Comparison of ENCODE assay signal across 9 cellular contexts in the genomic region with DNA sequence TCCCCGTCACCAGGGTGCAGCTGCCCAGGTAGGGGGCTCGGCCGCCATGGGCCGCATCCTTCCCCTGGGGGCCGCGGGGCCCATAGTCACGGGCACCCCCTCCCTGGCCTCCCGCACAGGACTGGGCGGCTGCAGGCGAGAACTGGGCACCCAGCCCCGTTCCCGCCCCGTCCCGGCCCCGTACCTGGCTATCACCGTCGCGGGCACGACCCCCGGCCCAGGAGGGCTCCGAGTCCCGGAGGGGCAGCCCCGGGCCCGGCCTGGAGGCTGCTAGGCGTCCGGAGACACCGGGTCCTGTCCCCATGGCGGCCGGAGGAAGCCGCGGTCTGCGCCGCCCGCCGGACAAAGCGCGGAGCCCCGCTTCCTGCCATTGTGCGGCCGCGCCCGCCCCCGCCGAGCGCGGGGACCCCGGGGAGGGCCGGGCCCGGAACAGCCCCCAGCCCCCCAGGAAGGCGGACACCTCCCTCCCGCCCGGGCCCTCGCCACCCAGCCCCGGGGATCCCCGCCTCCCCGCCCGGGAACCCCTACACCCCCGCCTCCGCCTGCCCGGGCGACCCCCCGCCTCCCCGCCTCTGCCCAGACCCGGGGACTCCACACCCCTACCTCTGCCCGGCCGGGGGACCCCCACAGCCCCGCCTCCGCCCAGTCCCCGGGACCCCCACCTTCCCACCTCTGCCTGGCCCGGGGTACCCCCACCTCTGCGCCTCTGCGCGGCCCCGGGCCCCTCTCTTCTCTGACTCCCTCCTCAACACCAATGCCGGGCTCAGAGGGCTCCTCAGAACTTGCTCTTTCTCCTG. TPM values are rescaled to one million over a fixed set of nuclear protein-coding genes. Genes with fewer than 3 reads are reported as not detected.
A peak's percentile ranks its signal among the peaks of the same experiment; 100 is the strongest.
DNase-seq lines count a peak whose midpoint lies in the region; ATAC-seq and TF ChIP-seq lines count a peak whose summit lies in the region.
"Had no signal": no experiment of that assay in that cellular context is flagged by ENCODE, and none has a peak within 500 bp of the region (broad histone marks: within the 10 kb centered on the region; RNA-seq: fewer than 3 reads in every experiment).

No MANE protein-coding gene starts in this region.

- H3K27ac Mint-ChIP-seq in chondrocyte (ENCODE audit: unreplicated experiment) = no peak overlapping the region

- peak overlapping the region; percentile 73 for H3K9ac ChIP-seq in HUES64 (ENCODE audit: low read depth, low read length)

- ATAC-seq in HG03432 (IDR thresholded peaks at IDR 0.05; ENCODE audit: unreplicated experiment) (no peak), GM18502 (IDR thresholded peaks at IDR 0.05; ENCODE audit: poor library complexity, unreplicated experiment) (no peak)

- no peaks in the 10 kb centered on the region for H3K9me3 ChIP-seq in HUES64 (ENCODE audit: insufficient read depth, low read depth, low read length)
- no peaks in the 10 kb centered on the region for H3K9me3 ChIP-seq in stomach
- H3K9me3 ChIP-seq in effector memory CD4-positive, alpha-beta T cell (ENCODE audit: control insufficient read depth, low read length) = no peaks in the 10 kb centered on the region

- WGBS in HUES64 = 2% methylated on average over 69 of the region's 75 CpGs
- WGBS in stomach, 5 donors = 0 to 1% (median 0%) methylated on average over 2 to 75 of the region's 75 CpGs

- no peak for TF ChIP-seq EP300 in stomach (IDR thresholded peaks at IDR 0.05)

- H3K27me3 ChIP-seq in HUES64 (ENCODE audit: insufficient read depth, low read length) (peaks cover 5% of the 10 kb centered on the region; the same call in 1 of the 2 replicates), kidney epithelial cell (ENCODE audit: control insufficient read depth, insufficient read depth, low read length) (no peaks in the 10 kb centered on the region), stomach (peaks cover 0 to 49% (median 32%) of the 10 kb centered on the region in 3 donors)
- H3K27me3 ChIP-seq in effector memory CD4-positive, alpha-beta T cell (replicated peaks; ENCODE audit: control insufficient read depth, insufficient read depth, low read length, poor library complexity, severe bottlenecking) = peaks cover 22% of the 10 kb centered on the region

- H3K36me3 ChIP-seq in HUES64 (ENCODE audit: insufficient read depth, low read length) (no peaks in the 10 kb centered on the region), kidney epithelial cell (ENCODE audit: control insufficient read depth, insufficient read depth, low read length) (no peaks in the 10 kb centered on the region), stomach (no peaks in the 10 kb centered on the region)
- H3K36me3 ChIP-seq in effector memory CD4-positive, alpha-beta T cell (ENCODE audit: control insufficient read depth, insufficient read depth, low read length) = no peaks in the 10 kb centered on the region

- no peak overlapping the region for H3K27ac ChIP-seq in HUES64 (ENCODE audit: low read depth, low read length)
- peak overlapping the region in 3 of 5 donors; percentile 3 to 64 (median 60) for H3K27ac ChIP-seq in stomach
- H3K27ac ChIP-seq in effector memory CD4-positive, alpha-beta T cell (ENCODE audit: insufficient read depth, low read length, poor library complexity, severe bottlenecking) = no peak overlapping the region

- H3K4me3 ChIP-seq in HUES64 (ENCODE audit: low read length) (peak overlapping the region; percentile 61), kidney epithelial cell (ENCODE audit: low read depth, low read length) (peak overlapping the region; percentile 65), stomach (peak overlapping the region; percentile 34 to 53 (median 42))
- H3K4me3 ChIP-seq in effector memory CD4-positive, alpha-beta T cell (ENCODE audit: insufficient read depth, low read depth, low read length, poor library complexity, severe bottlenecking) = no peak overlapping the region

- no peaks in the 10 kb centered on the region for H3K9me3 Mint-ChIP-seq in chondrocyte (ENCODE audit: low read depth)

- H3K36me3 Mint-ChIP-seq in chondrocyte (ENCODE audit: low read depth) = no peaks in the 10 kb centered on the region

- H3K27me3 Mint-ChIP-seq in chondrocyte (ENCODE audit: low read depth) = no peaks in the 10 kb centered on the region

- intact Hi-C loops in stomach (cut with DNase I; ENCODE audit: low total_unique reads) = loop anchor here (5.0 kb wide), 1 partner anchor 162 kb away; no protein-coding TSS in a partner anchor

- TF ChIP-seq CTCF in chondrocyte (IDR thresholded peaks at IDR 0.05) (no peak), kidney epithelial cell (IDR thresholded peaks at IDR 0.05; ENCODE audit: insufficient read depth, low read length, poor library complexity, severe bottlenecking) (no peak), stomach (IDR thresholded peaks at IDR 0.05) (no peak)

- peaks cover 35% of the 10 kb centered on the region for H3K4me1 Mint-ChIP-seq in chondrocyte (ENCODE audit: low read depth)

- H3K4me1 ChIP-seq in HUES64 (ENCODE audit: insufficient read depth, low read length) (peaks cover 11% of the 10 kb centered on the region; the same call in 1 of the 2 replicates), stomach (peaks cover 22 to 58% (median 38%) of the 10 kb centered on the region in 4 donors)
- H3K4me1 ChIP-seq in effector memory CD4-positive, alpha-beta T cell (ENCODE audit: control insufficient read depth, insufficient read depth, low read length, poor library complexity, severe bottlenecking) = peaks cover 27% of the 10 kb centered on the region

- no peak for DNase-seq in chondrocyte (ENCODE audit: low spot score)
- DNase-seq in kidney epithelial cell (ENCODE audit: low read depth) = no peak
- no peak for DNase-seq in stomach
- no peak for DNase-seq in AG08395 (ENCODE audit: low spot score)
- DNase-seq in effector memory CD4-positive, alpha-beta T cell = no peak
- DNase-seq: activated gamma-delta T cell had no signal

- H3K4me3 Mint-ChIP-seq in chondrocyte (ENCODE audit: unreplicated experiment) = peak overlapping the region; percentile 70

- TF ChIP-seq POLR2A in stomach (IDR thresholded peaks at IDR 0.05) = no peak

RNA-seq across cellular contexts. Expression of gene PLEKHG5, which starts 6.1 kb away (rescaled TPM):
- 7.3 TPM for polyA plus RNA-seq in HUES64 (2013, experiment 1 of 2)
- 9.9 TPM for polyA plus RNA-seq in HUES64 (2013, experiment 2 of 2)
- 32.4 to 50.5 TPM (median 33.6 TPM) in 3 replicates for total RNA-seq in chondrocyte
- 24.3 and 26.4 TPM in 2 replicates for total RNA-seq in kidney epithelial cell
- 10 to 100 TPM in 2 of 5 donors, 1 to 10 TPM in 3; 4.9 to 58.8 (median 9.8) TPM for total RNA-seq in stomach
- 1 to 10 TPM; 1.4 to 7.2 (median 1.8) TPM for polyA plus RNA-seq in stomach

RNA-seq across cellular contexts. Expression of gene TNFRSF25, which starts 19.4 kb away (rescaled TPM):
- polyA plus RNA-seq in HUES64 (2013, experiment 1 of 2) = 7.2 TPM
- 9.2 TPM for polyA plus RNA-seq in HUES64 (2013, experiment 2 of 2)
- total RNA-seq in chondrocyte (20.1 to 32.4 TPM (median 21.4 TPM) in 3 replicates), kidney epithelial cell (18.2 and 20.2 TPM in 2 replicates), stomach (100 to 1,000 TPM in 1 of 5 donors, 10 to 100 TPM in 2, 1 to 10 TPM in 2; 6.1 to 215 (median 21.4) TPM)
- 10 to 100 TPM in 1 of 3 donors, 1 to 10 TPM in 2; 2.7 to 41.6 (median 2.9) TPM for polyA plus RNA-seq in stomach

Comparison
In these comparisons a context has a peak if more than half of its experiments do, and no peak if none do; other contexts are left out.
1. H3K27ac ChIP-seq: peak in stomach (3 of 5); none in HUES64 (single experiment) and effector memory CD4-positive, alpha-beta T cell (single experiment).